In the genomic region with DNA sequence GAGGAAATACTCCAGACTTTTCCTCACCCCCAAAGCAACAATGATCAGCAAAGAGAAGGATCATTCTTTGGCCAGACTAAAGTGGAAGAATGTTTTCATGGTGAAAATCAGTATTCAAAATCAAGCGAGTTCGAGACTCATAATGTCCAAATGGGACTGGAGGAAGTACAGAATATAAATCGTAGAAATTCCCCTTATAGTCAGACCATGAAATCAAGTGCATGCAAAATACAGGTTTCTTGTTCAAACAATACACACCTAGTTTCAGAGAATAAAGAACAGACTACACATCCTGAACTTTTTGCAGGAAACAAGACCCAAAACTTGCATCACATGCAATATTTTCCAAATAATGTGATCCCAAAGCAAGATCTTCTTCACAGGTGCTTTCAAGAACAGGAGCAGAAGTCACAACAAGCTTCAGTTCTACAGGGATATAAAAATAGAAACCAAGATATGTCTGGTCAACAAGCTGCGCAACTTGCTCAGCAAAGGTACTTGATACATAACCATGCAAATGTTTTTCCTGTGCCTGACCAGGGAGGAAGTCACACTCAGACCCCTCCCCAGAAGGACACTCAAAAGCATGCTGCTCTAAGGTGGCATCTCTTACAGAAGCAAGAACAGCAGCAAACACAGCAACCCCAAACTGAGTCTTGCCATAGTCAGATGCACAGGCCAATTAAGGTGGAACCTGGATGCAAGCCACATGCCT, we compare ENCODE assay signal across 9 cellular contexts.
A peak's percentile ranks its signal among the peaks of the same experiment; 100 is the strongest.
DNase-seq lines count a peak whose midpoint lies in the region; ATAC-seq, FAIRE-seq and TF ChIP-seq lines count a peak whose summit lies in the region.
"Had no signal": no experiment of that assay in that cellular context is flagged by ENCODE, and none has a peak within 500 bp of the region (broad histone marks: within the 10 kb centered on the region; RNA-seq: fewer than 3 reads in every experiment).

No MANE protein-coding gene starts in this region.

- H3K36me3 Mint-ChIP-seq in CD8-positive, alpha-beta T cell = peaks cover 68% of the 10 kb centered on the region

- intact Hi-C loops in left lung (cut with DNase I) = no loop called here
- intact Hi-C loops in CD8-positive, alpha-beta T cell (cut with DNase I, micrococcal nuclease) = no loop called here
- intact Hi-C loops in esophagus squamous epithelium (cut with DNase I) = no loop called here

- no peak for TF ChIP-seq POLR2A in esophagus squamous epithelium (IDR thresholded peaks at IDR 0.05)

- no peak for FAIRE-seq in small intestine (lab: Jason Lieb, UNC)

- POLR2A ChIA-PET in CD8-positive, alpha-beta T cell (lab: Charles Lee) = interaction anchor here (0.7 kb wide), 1 partner anchor 12 kb away, joined by 3 read pairs; no protein-coding TSS in a partner anchor

- peak overlapping the region in 1 of 2 donors; percentile 18 for H3K27ac ChIP-seq in left lung
- no peak overlapping the region for H3K27ac ChIP-seq in CD8-positive, alpha-beta T cell (ENCODE audit: low read depth, low read length)
- no peak overlapping the region for H3K27ac ChIP-seq in esophagus squamous epithelium
- H3K27ac ChIP-seq in small intestine (ENCODE audit: low read depth in 1 of 2, low read length in 1 of 2) = no peak overlapping the region
- H3K27ac ChIP-seq: prostate gland had no signal

- CTCF ChIA-PET in CD8-positive, alpha-beta T cell (lab: Charles Lee) = no interaction called here

- no peaks in the 10 kb centered on the region for H3K27me3 ChIP-seq in left lung
- H3K27me3 ChIP-seq in CD8-positive, alpha-beta T cell (ENCODE audit: insufficient read depth, low read length) = no peaks in the 10 kb centered on the region
- no peaks in the 10 kb centered on the region for H3K27me3 ChIP-seq in esophagus squamous epithelium
- H3K27me3 ChIP-seq in small intestine (ENCODE audit: control insufficient read depth in 2 of 2, insufficient read depth in 2 of 2, low read length in 2 of 2) = no peaks in the 10 kb centered on the region

- H3K4me1 ChIP-seq in left lung = no peaks in the 10 kb centered on the region
- H3K4me1 ChIP-seq in CD8-positive, alpha-beta T cell (ENCODE audit: insufficient read depth, low read length) = no peaks in the 10 kb centered on the region
- peaks cover 0 to 14% (median 0%) of the 10 kb centered on the region in 3 donors for H3K4me1 ChIP-seq in esophagus squamous epithelium
- no peaks in the 10 kb centered on the region for H3K4me1 ChIP-seq in small intestine (ENCODE audit: control insufficient read depth in 2 of 2, insufficient read depth in 1 of 2, low read depth in 1 of 2, low read length in 1 of 2)
- H3K4me1 ChIP-seq: prostate gland had no signal

- H3K9me3 Mint-ChIP-seq in CD8-positive, alpha-beta T cell = no peaks in the 10 kb centered on the region

- no peaks in the 10 kb centered on the region for H3K27me3 Mint-ChIP-seq in CD8-positive, alpha-beta T cell (ENCODE audit: low read depth)

- H3K4me1 Mint-ChIP-seq in CD8-positive, alpha-beta T cell (ENCODE audit: low read depth) = peaks cover 12% of the 10 kb centered on the region

- no peak overlapping the region for H3K4me3 ChIP-seq in left lung
- H3K4me3 ChIP-seq in CD8-positive, alpha-beta T cell (ENCODE audit: low read depth, low read length) = no peak overlapping the region
- no peak overlapping the region for H3K4me3 ChIP-seq in esophagus squamous epithelium
- H3K4me3 ChIP-seq in small intestine (ENCODE audit: low read depth in 1 of 2, low read length in 2 of 2) = no peak overlapping the region
- H3K4me3 ChIP-seq: prostate gland had no signal

- H3K27ac Mint-ChIP-seq in CD8-positive, alpha-beta T cell = no peak overlapping the region

- TF ChIP-seq CTCF in left lung (IDR thresholded peaks at IDR 0.05) (no peak), esophagus squamous epithelium (IDR thresholded peaks at IDR 0.05) (no peak)
- no peak for TF ChIP-seq CTCF in CD8-positive, alpha-beta T cell (IDR thresholded peaks at IDR 0.05)

- WGBS in esophagus squamous epithelium, 2 donors = 77 to 84% methylated on average over 4 of the region's 4 CpGs
- 89 to 95% (median 94%) methylated on average over 4 of the region's 4 CpGs for WGBS in small intestine, 3 donors

- ATAC-seq in GM18873 (IDR thresholded peaks at IDR 0.05; ENCODE audit: low FRiP score, unreplicated experiment) (peak; percentile 90), GM21515 (IDR thresholded peaks at IDR 0.05; ENCODE audit: unreplicated experiment) (peak; percentile 90), HG03139 (IDR thresholded peaks at IDR 0.05; ENCODE audit: unreplicated experiment) (peak; percentile 83), left lung (peak; percentile 26)
- ATAC-seq in CD8-positive, alpha-beta T cell = no peak

- H3K4me3 Mint-ChIP-seq in CD8-positive, alpha-beta T cell = no peak overlapping the region

- H3K9me3 ChIP-seq in left lung (no peaks in the 10 kb centered on the region), esophagus squamous epithelium (no peaks in the 10 kb centered on the region), small intestine (ENCODE audit: control insufficient read depth, low read depth) (no peaks in the 10 kb centered on the region)
- H3K9me3 ChIP-seq in CD8-positive, alpha-beta T cell (ENCODE audit: low read length) = no peaks in the 10 kb centered on the region
- H3K9me3 ChIP-seq: prostate gland had no signal

- peaks cover 0 to 55% of the 10 kb centered on the region in 2 donors for H3K36me3 ChIP-seq in left lung
- H3K36me3 ChIP-seq in CD8-positive, alpha-beta T cell (ENCODE audit: insufficient read depth, low read length) = peaks cover 22% of the 10 kb centered on the region
- peaks cover 0 to 54% (median 6%) of the 10 kb centered on the region in 3 donors for H3K36me3 ChIP-seq in esophagus squamous epithelium
- peaks cover 4 to 19% of the 10 kb centered on the region in 2 donors for H3K36me3 ChIP-seq in small intestine (ENCODE audit: control insufficient read depth in 2 of 2, insufficient read depth in 2 of 2, low read length in 2 of 2)
- H3K36me3 ChIP-seq: prostate gland had no signal

- DNase-seq in left lung (no peak), esophagus squamous epithelium (lab: John Stamatoyannopoulos, UW) (no peak), small intestine (no peak), inferior parietal cortex (ENCODE audit: extremely low spot score) (no peak)
- DNase-seq in CD8-positive, alpha-beta T cell = no peak
